ENCODE assay signal across 22 cellular contexts in the genomic region with DNA sequence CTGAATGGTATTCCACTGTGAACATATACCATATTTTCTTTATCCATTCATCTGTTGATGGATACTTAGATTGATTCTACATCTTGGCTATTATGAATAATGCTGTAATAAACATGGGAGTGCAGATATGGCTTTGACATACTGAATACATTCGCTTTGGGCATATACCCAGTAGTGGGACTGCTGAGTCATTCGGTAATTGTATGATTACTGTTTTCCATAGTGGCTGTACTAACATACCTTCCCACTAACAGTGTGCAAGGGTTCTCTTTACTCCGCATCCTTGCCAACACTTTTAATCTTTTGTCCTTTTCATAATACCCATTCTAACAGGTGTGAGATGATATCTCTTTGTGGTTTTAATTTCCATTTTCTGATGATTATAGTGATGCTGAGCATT.
DNase-seq lines count a peak whose midpoint lies in the region; ATAC-seq and TF ChIP-seq lines count a peak whose summit lies in the region.
"Had no signal": no experiment of that assay in that cellular context is flagged by ENCODE, and none has a peak within 500 bp of the region (broad histone marks: within the 10 kb centered on the region; RNA-seq: fewer than 3 reads in every experiment).

No MANE protein-coding gene starts in this region.

- intact Hi-C loops in activated CD8-positive, alpha-beta T cell treated with anti-CD3 and anti-CD28 coated beads for 36 hours (cut with micrococcal nuclease): no loop called here

- peaks cover 18% of the 10 kb centered on the region for H3K36me3 Mint-ChIP-seq in activated CD8-positive, alpha-beta T cell treated with anti-CD3 and anti-CD28 coated beads for 36 hours (ENCODE audit: low read depth)
- H3K36me3 Mint-ChIP-seq in activated CD8-positive, alpha-beta T cell treated with anti-CD3 and anti-CD28 coated beads, Interleukin-2, amount 10 ng/mL, durations not matched to agents 7 days and 5 days (ENCODE audit: low read depth): peaks cover 2% of the 10 kb centered on the region
- H3K36me3 Mint-ChIP-seq in activated naive CD8-positive, alpha-beta T cell treated with anti-CD3 and anti-CD28 coated beads, Interleukin-2, amount 50 U/mL, for 24 hours (ENCODE audit: low read depth): peaks cover 9% of the 10 kb centered on the region
- H3K36me3 Mint-ChIP-seq in activated naive CD8-positive, alpha-beta T cell treated with anti-CD3 and anti-CD28 coated beads for 36 hours: peaks cover 12% of the 10 kb centered on the region

- H3K4me1 Mint-ChIP-seq in activated CD8-positive, alpha-beta T cell treated with anti-CD3 and anti-CD28 coated beads for 36 hours (ENCODE audit: low read depth): peaks cover 8% of the 10 kb centered on the region
- no peaks in the 10 kb centered on the region for H3K4me1 Mint-ChIP-seq in activated CD8-positive, alpha-beta T cell treated with anti-CD3 and anti-CD28 coated beads, Interleukin-2, amount 10 ng/mL, durations not matched to agents 7 days and 5 days (ENCODE audit: low read depth)
- H3K4me1 Mint-ChIP-seq in activated naive CD8-positive, alpha-beta T cell treated with anti-CD3 and anti-CD28 coated beads, Interleukin-2, amount 50 U/mL, for 24 hours: peaks cover 8% of the 10 kb centered on the region
- peaks cover 8% of the 10 kb centered on the region for H3K4me1 Mint-ChIP-seq in activated naive CD8-positive, alpha-beta T cell treated with anti-CD3 and anti-CD28 coated beads for 36 hours
- H3K4me1 Mint-ChIP-seq: CD14-positive monocyte; CD8-positive, alpha-beta memory T cell; GM23338; H9 had no signal

- peak; percentile 71 for ATAC-seq in activated CD8-positive, alpha-beta T cell treated with anti-CD3 and anti-CD28 coated beads for 36 hours
- ATAC-seq in activated CD8-positive, alpha-beta T cell treated with anti-CD3 and anti-CD28 coated beads, Interleukin-2, amount 10 ng/mL, durations not matched to agents 7 days and 5 days: no peak
- ATAC-seq in activated naive CD8-positive, alpha-beta T cell treated with anti-CD3 and anti-CD28 coated beads, Interleukin-2, amount 50 U/mL, for 24 hours: peak; percentile 78
- peak; percentile 81 for ATAC-seq in stimulated activated naive CD8-positive, alpha-beta T cell treated with anti-CD3 and anti-CD28 coated beads, Interleukin-15, Interleukin-2, amounts not matched to agents 100 U/mL and 50 U/mL, for 24 hours
- ATAC-seq: A549, GM23338, HCT116 had no signal

- DNase-seq in activated CD8-positive, alpha-beta T cell treated with anti-CD3 and anti-CD28 coated beads for 36 hours: no peak
- no peak for DNase-seq in activated CD8-positive, alpha-beta T cell treated with anti-CD3 and anti-CD28 coated beads, Interleukin-2, amount 10 ng/mL, durations not matched to agents 7 days and 5 days
- DNase-seq in activated naive CD8-positive, alpha-beta T cell treated with anti-CD3 and anti-CD28 coated beads, Interleukin-2, amount 50 U/mL, for 24 hours: no peak
- no peak for DNase-seq in activated naive CD8-positive, alpha-beta T cell treated with anti-CD3 and anti-CD28 coated beads for 36 hours
- DNase-seq in stimulated activated naive CD8-positive, alpha-beta T cell treated with anti-CD3 and anti-CD28 coated beads, Interleukin-15, Interleukin-2, amounts not matched to agents 100 U/mL and 50 U/mL, for 24 hours: no peak
- DNase-seq in GM10266 (ENCODE audit: extremely low spot score): no peak
- DNase-seq in stimulated activated CD4-positive, alpha-beta T cell treated with anti-CD3 and anti-CD28 coated beads, Interleukin-4, amount 100 ng/mL, for 4 hours: no peak
- DNase-seq: 8988T; ACHN; AML-193; BE2C; CD4-positive, alpha-beta T cell; CD8-positive, alpha-beta memory T cell; DMS 273 treated with DMSO at 0.1 percent for 48 hours; DMS79; EL; GDM1; H9 had no signal

- CTCF ChIA-PET in activated CD8-positive, alpha-beta T cell treated with anti-CD3 and anti-CD28 coated beads for 36 hours (lab: Charles Lee): no interaction called here
- CTCF ChIA-PET in activated CD8-positive, alpha-beta T cell treated with anti-CD3 and anti-CD28 coated beads, Interleukin-2, amount 10 ng/mL, durations not matched to agents 7 days and 5 days (lab: Charles Lee): no interaction called here

- TF ChIP-seq CTCF in activated CD8-positive, alpha-beta T cell treated with anti-CD3 and anti-CD28 coated beads for 36 hours (IDR thresholded peaks at IDR 0.05): no peak
- no peak for TF ChIP-seq CTCF in GM10266 (IDR thresholded peaks at IDR 0.05; ENCODE audit: control insufficient read depth, insufficient read depth, low read depth, missing control alignments)

- peaks cover 8% of the 10 kb centered on the region for H3K27me3 Mint-ChIP-seq in activated CD8-positive, alpha-beta T cell treated with anti-CD3 and anti-CD28 coated beads for 36 hours
- H3K27me3 Mint-ChIP-seq in activated CD8-positive, alpha-beta T cell treated with anti-CD3 and anti-CD28 coated beads, Interleukin-2, amount 10 ng/mL, durations not matched to agents 7 days and 5 days (ENCODE audit: low read depth): peaks cover 1% of the 10 kb centered on the region
- peaks cover 8% of the 10 kb centered on the region for H3K27me3 Mint-ChIP-seq in activated naive CD8-positive, alpha-beta T cell treated with anti-CD3 and anti-CD28 coated beads, Interleukin-2, amount 50 U/mL, for 24 hours
- H3K27me3 Mint-ChIP-seq in activated naive CD8-positive, alpha-beta T cell treated with anti-CD3 and anti-CD28 coated beads for 36 hours: peaks cover 27% of the 10 kb centered on the region
- H3K27me3 Mint-ChIP-seq: CD4-positive, alpha-beta T cell had no signal

- peaks cover 21% of the 10 kb centered on the region for H3K9me3 Mint-ChIP-seq in activated CD8-positive, alpha-beta T cell treated with anti-CD3 and anti-CD28 coated beads for 36 hours
- H3K9me3 Mint-ChIP-seq in activated CD8-positive, alpha-beta T cell treated with anti-CD3 and anti-CD28 coated beads, Interleukin-2, amount 10 ng/mL, durations not matched to agents 7 days and 5 days (ENCODE audit: insufficient read depth): peaks cover 6% of the 10 kb centered on the region
- H3K9me3 Mint-ChIP-seq in activated naive CD8-positive, alpha-beta T cell treated with anti-CD3 and anti-CD28 coated beads, Interleukin-2, amount 50 U/mL, for 24 hours: peaks cover 24% of the 10 kb centered on the region
- peaks cover 18% of the 10 kb centered on the region for H3K9me3 Mint-ChIP-seq in activated naive CD8-positive, alpha-beta T cell treated with anti-CD3 and anti-CD28 coated beads for 36 hours

- no peak overlapping the region for H3K27ac Mint-ChIP-seq in activated CD8-positive, alpha-beta T cell treated with anti-CD3 and anti-CD28 coated beads for 36 hours
- no peak overlapping the region for H3K27ac Mint-ChIP-seq in activated CD8-positive, alpha-beta T cell treated with anti-CD3 and anti-CD28 coated beads, Interleukin-2, amount 10 ng/mL, durations not matched to agents 7 days and 5 days
- no peak overlapping the region for H3K27ac Mint-ChIP-seq in activated naive CD8-positive, alpha-beta T cell treated with anti-CD3 and anti-CD28 coated beads, Interleukin-2, amount 50 U/mL, for 24 hours
- H3K27ac Mint-ChIP-seq in activated naive CD8-positive, alpha-beta T cell treated with anti-CD3 and anti-CD28 coated beads for 36 hours: no peak overlapping the region
- H3K27ac Mint-ChIP-seq: CD14-positive monocyte; CD4-positive, alpha-beta T cell; CD8-positive, alpha-beta memory T cell; GM23338; H9 had no signal

- POLR2A ChIA-PET in activated CD8-positive, alpha-beta T cell treated with anti-CD3 and anti-CD28 coated beads for 36 hours (lab: Charles Lee): no interaction called here
- POLR2A ChIA-PET in activated CD8-positive, alpha-beta T cell treated with anti-CD3 and anti-CD28 coated beads, Interleukin-2, amount 10 ng/mL, durations not matched to agents 7 days and 5 days (lab: Charles Lee): no interaction called here

- H3K4me3 Mint-ChIP-seq in activated CD8-positive, alpha-beta T cell treated with anti-CD3 and anti-CD28 coated beads for 36 hours: no peak overlapping the region
- H3K4me3 Mint-ChIP-seq in activated CD8-positive, alpha-beta T cell treated with anti-CD3 and anti-CD28 coated beads, Interleukin-2, amount 10 ng/mL, durations not matched to agents 7 days and 5 days: no peak overlapping the region
- H3K4me3 Mint-ChIP-seq in activated naive CD8-positive, alpha-beta T cell treated with anti-CD3 and anti-CD28 coated beads, Interleukin-2, amount 50 U/mL, for 24 hours: no peak overlapping the region
- H3K4me3 Mint-ChIP-seq in activated naive CD8-positive, alpha-beta T cell treated with anti-CD3 and anti-CD28 coated beads for 36 hours: no peak overlapping the region
- H3K4me3 Mint-ChIP-seq: CD14-positive monocyte; CD4-positive, alpha-beta T cell; CD8-positive, alpha-beta memory T cell; GM23338; H9 had no signal
